In the genomic region with DNA sequence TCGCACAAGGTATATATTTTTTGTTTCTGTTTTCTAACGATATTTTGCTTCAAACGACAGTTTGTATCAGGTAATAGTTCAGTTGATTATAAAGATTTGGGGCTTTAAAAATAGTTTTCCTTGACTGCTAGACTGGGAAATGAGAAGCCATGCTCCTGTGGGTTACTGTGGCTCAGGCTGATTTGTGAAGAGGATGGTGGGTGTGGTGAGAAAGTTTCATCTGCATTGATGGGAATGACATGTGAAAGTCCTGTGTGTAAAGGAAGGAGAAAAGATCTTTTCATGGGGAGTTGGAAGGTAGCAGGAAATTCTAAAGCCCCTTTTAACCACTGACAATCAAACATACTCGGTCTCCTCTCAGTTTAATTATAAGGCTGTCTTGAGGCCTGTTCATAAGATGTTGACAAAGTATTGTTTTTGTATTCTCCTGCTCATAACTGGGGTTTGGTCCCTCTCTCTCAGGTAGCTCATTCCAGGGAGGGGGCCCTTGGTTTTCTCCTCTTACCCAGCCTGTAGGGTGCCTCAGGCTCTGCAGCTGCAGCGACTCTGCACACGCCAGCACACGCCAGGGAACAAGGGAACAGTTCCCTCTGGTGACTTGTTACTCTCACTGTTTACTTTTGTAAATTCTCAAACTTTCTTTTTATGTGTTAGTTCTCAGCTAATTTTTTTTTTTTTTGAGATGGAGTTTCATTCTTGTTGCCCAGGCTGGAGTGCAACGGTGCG, we compare ENCODE assay signal across 18 cellular contexts.
DNase-seq lines count a peak whose midpoint lies in the region; ATAC-seq and TF ChIP-seq lines count a peak whose summit lies in the region.
"Had no signal": no experiment of that assay in that cellular context is flagged by ENCODE, and none has a peak within 500 bp of the region (broad histone marks: within the 10 kb centered on the region; RNA-seq: fewer than 3 reads in every experiment).

No MANE protein-coding gene starts in this region.

- H3K27ac ChIP-seq in ascending aorta (peak overlapping the region; percentile 26 to 73), prostate gland (peak overlapping the region in 1 of 2 donors; percentile 2), upper lobe of right lung (no peak overlapping the region), sigmoid colon (no peak overlapping the region)

- no peak for TF ChIP-seq CTCF in ascending aorta (IDR thresholded peaks at IDR 0.05)
- peak in 1 of 4 experiments; percentile 9 for TF ChIP-seq CTCF in prostate gland (IDR thresholded peaks at IDR 0.05)
- TF ChIP-seq CTCF in upper lobe of right lung (IDR thresholded peaks at IDR 0.05): no peak
- TF ChIP-seq CTCF in sigmoid colon (IDR thresholded peaks at IDR 0.05): no peak

- no peaks in the 10 kb centered on the region for H3K9me3 ChIP-seq in ascending aorta
- H3K9me3 ChIP-seq in prostate gland: no peaks in the 10 kb centered on the region
- H3K9me3 ChIP-seq in upper lobe of right lung: no peaks in the 10 kb centered on the region
- H3K9me3 ChIP-seq in sigmoid colon: no peaks in the 10 kb centered on the region

- H3K4me1 ChIP-seq in ascending aorta (peaks cover 0 to 26% of the 10 kb centered on the region in 2 donors), prostate gland (replicated peaks) (no peaks in the 10 kb centered on the region), upper lobe of right lung (no peaks in the 10 kb centered on the region), sigmoid colon (no peaks in the 10 kb centered on the region)

- 25% methylated on average over 9 of the region's 9 CpGs for WGBS in prostate gland
- WGBS in sigmoid colon, 2 donors: 66 to 75% methylated on average over 9 of the region's 9 CpGs

- peak; percentile 59 for DNase-seq in NCI-H146 treated with DMSO at 0.1 percent for 48 hours (lab: John Stamatoyannopoulos, UW; ENCODE audit: unreplicated experiment)
- DNase-seq in ascending aorta (ENCODE audit: low spot score in 2 of 2): no peak
- DNase-seq in foreskin melanocyte: peak; percentile 15
- peak; percentile 26 for DNase-seq in prostate gland (ENCODE audit: low spot score)
- no peak for DNase-seq in NCI-H524 treated with DMSO at 0.1 percent for 48 hours (lab: John Stamatoyannopoulos, UW)
- no peak for DNase-seq in NCI-H446 treated with DMSO at 0.1 percent for 48 hours (lab: John Stamatoyannopoulos, UW)
- DNase-seq in upper lobe of right lung: no peak
- DNase-seq in sigmoid colon: no peak
- DNase-seq: COR-L47; DMS153; EL; H7; Karpas-422; NCI-H2029; NCI-H2171 treated with DMSO at 0.1 percent for 48 hours; NCI-H510A treated with DMSO at 0.1 percent for 48 hours; NK-92 treated with Interleukin-12 subunit alpha and Interleukin-12 subunit beta, amount 100 ng/mL, for 24 hours; OCI-M1 had no signal

- H3K36me3 ChIP-seq in ascending aorta (no peaks in the 10 kb centered on the region), prostate gland (no peaks in the 10 kb centered on the region), upper lobe of right lung (no peaks in the 10 kb centered on the region), sigmoid colon (no peaks in the 10 kb centered on the region)

- TF ChIP-seq POLR2A in prostate gland (IDR thresholded peaks at IDR 0.05): no peak
- TF ChIP-seq POLR2A in sigmoid colon (IDR thresholded peaks at IDR 0.05): no peak

- H3K4me3 ChIP-seq in ascending aorta (peak overlapping the region in 1 of 2 donors; percentile 33), prostate gland (no peak overlapping the region), upper lobe of right lung (no peak overlapping the region), sigmoid colon (no peak overlapping the region)

- no peak for ATAC-seq in upper lobe of right lung

- intact Hi-C loops in ascending aorta (cut with DNase I) (no loop called here), prostate gland (cut with DNase I) (no loop called here), upper lobe of right lung (cut with DNase I) (no loop called here), sigmoid colon (cut with DNase I) (no loop called here)

- no peak for TF ChIP-seq EP300 in sigmoid colon (IDR thresholded peaks at IDR 0.05)

- H3K27me3 ChIP-seq in ascending aorta (no peaks in the 10 kb centered on the region), prostate gland (replicated peaks; ENCODE audit: insufficient read depth) (no peaks in the 10 kb centered on the region), upper lobe of right lung (no peaks in the 10 kb centered on the region), sigmoid colon (no peaks in the 10 kb centered on the region)

Comparison
In these comparisons a context has a peak if more than half of its experiments do, and no peak if none do; other contexts are left out.
1. DNase-seq: peak in NCI-H146 treated with DMSO at 0.1 percent for 48 hours (single experiment), foreskin melanocyte (single experiment) and prostate gland (single experiment); none in ascending aorta (0 of 2), NCI-H524 treated with DMSO at 0.1 percent for 48 hours (single experiment), NCI-H446 treated with DMSO at 0.1 percent for 48 hours (single experiment), upper lobe of right lung (single experiment) and sigmoid colon (single experiment).
2. H3K27ac ChIP-seq: peak in ascending aorta (2 of 2); none in upper lobe of right lung (single experiment) and sigmoid colon (0 of 4).